Comparison of ENCODE assay signal across 9 cellular contexts in genomic region chr5:168529361-168530234, GRCh38. TPM values are rescaled to one million over a fixed set of nuclear protein-coding genes. Genes with fewer than 3 reads are reported as not detected.
DNase-seq lines count a peak whose midpoint lies in the region; ATAC-seq, FAIRE-seq and TF ChIP-seq lines count a peak whose summit lies in the region.
"Had no signal": no experiment of that assay in that cellular context is flagged by ENCODE, and none has a peak within 500 bp of the region (broad histone marks: within the 10 kb centered on the region; RNA-seq: fewer than 3 reads in every experiment).

No MANE protein-coding gene starts in this region.

- H3K27me3 Mint-ChIP-seq in naive thymus-derived CD8-positive, alpha-beta T cell = peaks cover 23 to 54% (median 46%) of the 10 kb centered on the region in 5 donors

- FAIRE-seq in HTR-8/SVneo (lab: Jason Lieb, UNC) (peak; percentile 38), GM12891 (lab: Jason Lieb, UNC) (no peak)
- FAIRE-seq: GM12892 had no signal

- H3K27ac ChIP-seq in AG04450 (ENCODE audit: low read depth, low read length) = no peak overlapping the region
- no peak overlapping the region for H3K27ac ChIP-seq in colonic mucosa

- CTCF ChIA-PET in AG04450 (lab: Charles Lee) = no interaction called here

- no peak for TF ChIP-seq POLR2A in GM12891 (IDR thresholded peaks at IDR 0.05; ENCODE audit: low read depth, low read length)

- peak in 1 of 2 donors; percentile 5 for ATAC-seq in naive thymus-derived CD8-positive, alpha-beta T cell
- ATAC-seq in HG03378 (IDR thresholded peaks at IDR 0.05; ENCODE audit: unreplicated experiment) = no peak

- H3K9ac ChIP-seq in colonic mucosa (ENCODE audit: low read depth in 2 of 2, low read length in 2 of 2) = no peak overlapping the region

- peak overlapping the region; percentile 50 for H3K4me3 ChIP-seq in AG04450 (ENCODE audit: low read depth, low read length)
- H3K4me3 ChIP-seq in colonic mucosa = peak overlapping the region; percentile 32

- H3K9me3 ChIP-seq in AG04450 (ENCODE audit: control insufficient read depth, insufficient read depth, low read length) = peaks cover 10% of the 10 kb centered on the region
- no peaks in the 10 kb centered on the region for H3K9me3 ChIP-seq in colonic mucosa

- peaks cover 0 to 2% (median 0%) of the 10 kb centered on the region in 3 donors for H3K36me3 Mint-ChIP-seq in naive thymus-derived CD8-positive, alpha-beta T cell

- H3K36me3 ChIP-seq in colonic mucosa = no peaks in the 10 kb centered on the region

- no peak for DNase-seq in AG04450 (ENCODE audit: low read depth, low spot score)
- DNase-seq in HTR-8/SVneo (ENCODE audit: insufficient read length, low spot score) = no peak
- DNase-seq in colonic mucosa = no peak
- peak in 1 of 10 donors; percentile 3 for DNase-seq in naive thymus-derived CD8-positive, alpha-beta T cell
- no peak for DNase-seq in GM12891 (ENCODE audit: insufficient read length, low spot score)
- DNase-seq in HPDE6-E6E7 (ENCODE audit: extremely low spot score) = no peak
- no peak for DNase-seq in effector CD8-positive, alpha-beta T cell (lab: John Stamatoyannopoulos, UW)

- peak overlapping the region; percentile 54 to 78 (median 66) for H3K4me3 Mint-ChIP-seq in naive thymus-derived CD8-positive, alpha-beta T cell

- intact Hi-C loops in colonic mucosa (cut with DNase I) = no loop called here

- H3K4me1 ChIP-seq in colonic mucosa = peaks cover 3% of the 10 kb centered on the region

- H3K4me1 Mint-ChIP-seq in naive thymus-derived CD8-positive, alpha-beta T cell = peaks cover 6 to 15% (median 12%) of the 10 kb centered on the region in 4 donors

- H3K27me3 ChIP-seq in AG04450 (ENCODE audit: control insufficient read depth, insufficient read depth, low read length) = peaks cover 24% of the 10 kb centered on the region
- peaks cover 16% of the 10 kb centered on the region for H3K27me3 ChIP-seq in colonic mucosa

- POLR2A ChIA-PET in AG04450 (lab: Yijun Ruan, JAX) = no interaction called here
- POLR2A ChIA-PET in naive thymus-derived CD8-positive, alpha-beta T cell (lab: Charles Lee) = no interaction called here

- TF ChIP-seq CTCF in AG04450 (IDR thresholded peaks at IDR 0.05; ENCODE audit: low read depth, low read length) (no peak), colonic mucosa (IDR thresholded peaks at IDR 0.05) (no peak)

- peaks cover 0 to 9% (median 2%) of the 10 kb centered on the region in 9 donors for H3K9me3 Mint-ChIP-seq in naive thymus-derived CD8-positive, alpha-beta T cell

- H3K27ac Mint-ChIP-seq in naive thymus-derived CD8-positive, alpha-beta T cell = no peak overlapping the region

TF ChIP-seq in GM12891, 5 proteins besides CTCF, POLR2A, EP300 and RAD21:
- TF ChIP-seq PAX5 (IDR thresholded peaks at IDR 0.05; ENCODE audit: insufficient read depth, low read length, severe bottlenecking) = no peak
- no peak for TF ChIP-seq SPI1 (IDR thresholded peaks at IDR 0.05; ENCODE audit: low read depth, low read length)
- TF ChIP-seq POU2F2 (IDR thresholded peaks at IDR 0.05; ENCODE audit: low read depth, low read length) = no peak
- TF ChIP-seq TAF1 (IDR thresholded peaks at IDR 0.05; ENCODE audit: low read depth, low read length) = no peak
- TF ChIP-seq POLR2AphosphoS5 (IDR thresholded peaks at IDR 0.05; ENCODE audit: low read depth, low read length) = no peak

RNA-seq across cellular contexts. Expression of gene FBLL1, which starts 0.5 kb away (rescaled TPM):
- polyA plus RNA-seq in AG04450 (2011; rRNA removed) = 0.11 and 0.16 TPM in 2 replicates
- 0.46 TPM in 1 of 2 replicates, not detected in the other for polyA minus RNA-seq in AG04450 (2011; rRNA and poly(A)+ RNA removed)
- total RNA-seq in colonic mucosa = under 1 TPM in 1 of 2 donors, not detected in 1; 0.58 TPM
- total RNA-seq in naive thymus-derived CD8-positive, alpha-beta T cell = not detected
- polyA plus RNA-seq in naive thymus-derived CD8-positive, alpha-beta T cell = not detected
- 0.33 TPM for polyA plus RNA-seq in GM12891 (2012; ENCODE audit: low read depth, missing spikeins)

RNA-seq across cellular contexts. Expression of gene RARS1, which starts 43.3 kb away (rescaled TPM):
- polyA plus RNA-seq in AG04450 (2011; rRNA removed) = 112 and 147 TPM in 2 replicates
- 39.4 and 77.3 TPM in 2 replicates for polyA minus RNA-seq in AG04450 (2011; rRNA and poly(A)+ RNA removed)
- total RNA-seq in colonic mucosa = 10 to 100 TPM; 61.8 to 85.5 TPM
- 100 to 1,000 TPM; 102 to 114 TPM for total RNA-seq in naive thymus-derived CD8-positive, alpha-beta T cell
- 10 to 100 TPM; 25.9 to 34.8 (median 29.1) TPM for polyA plus RNA-seq in naive thymus-derived CD8-positive, alpha-beta T cell
- polyA plus RNA-seq in GM12891 (2012; ENCODE audit: low read depth, missing spikeins) = 66.4 TPM

RNA-seq across cellular contexts. Expression of gene PANK3, which starts 49.6 kb away (rescaled TPM):
- 17.3 and 20.2 TPM in 2 replicates for polyA plus RNA-seq in AG04450 (2011; rRNA removed)
- 11.2 and 20.9 TPM in 2 replicates for polyA minus RNA-seq in AG04450 (2011; rRNA and poly(A)+ RNA removed)
- total RNA-seq in colonic mucosa = 100 to 1,000 TPM; 114 to 190 TPM
- total RNA-seq in naive thymus-derived CD8-positive, alpha-beta T cell = 10 to 100 TPM; 40.4 to 49.8 TPM
- polyA plus RNA-seq in naive thymus-derived CD8-positive, alpha-beta T cell = 1 to 10 TPM; 2.6 to 6.7 (median 4.9) TPM
- 8.0 TPM for polyA plus RNA-seq in GM12891 (2012; ENCODE audit: low read depth, missing spikeins)
